ENCODE assay signal across 9 cellular contexts in the genomic region with DNA sequence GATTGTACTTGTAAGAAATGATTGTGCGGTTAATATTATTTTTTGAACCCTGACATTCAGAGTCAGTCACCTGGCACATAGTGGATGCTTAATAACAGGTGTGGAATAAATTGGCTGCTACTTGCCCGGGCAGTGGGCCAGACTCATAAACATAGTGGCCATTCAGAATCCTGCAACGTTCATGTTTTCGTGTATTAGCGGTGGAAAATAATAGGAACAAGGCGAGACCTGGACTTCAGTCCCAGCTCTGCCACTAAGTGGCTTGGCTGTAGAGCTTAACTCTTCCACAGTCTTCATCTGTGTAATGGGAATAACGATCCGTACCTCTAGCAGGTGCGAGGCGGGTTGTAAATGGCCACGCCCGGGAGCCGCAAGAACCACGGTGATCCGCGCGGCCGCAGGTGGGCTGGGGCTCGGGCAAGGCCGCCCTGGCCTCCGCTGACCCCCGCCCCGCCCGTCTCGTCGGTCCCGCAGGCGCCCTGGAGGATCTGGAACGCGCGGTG. TPM values are rescaled to one million over a fixed set of nuclear protein-coding genes. Genes with fewer than 3 reads are reported as not detected.
A peak's percentile ranks its signal among the peaks of the same experiment; 100 is the strongest.
DNase-seq lines count a peak whose midpoint lies in the region; ATAC-seq and TF ChIP-seq lines count a peak whose summit lies in the region.
"Had no signal": no experiment of that assay in that cellular context is flagged by ENCODE, and none has a peak within 500 bp of the region (broad histone marks: within the 10 kb centered on the region; RNA-seq: fewer than 3 reads in every experiment).

No MANE protein-coding gene starts in this region.

- H3K36me3 ChIP-seq in colonic mucosa (no peaks in the 10 kb centered on the region), mucosa of stomach (ENCODE audit: control insufficient read depth, insufficient read depth, low read length) (no peaks in the 10 kb centered on the region)

- no peak for TF ChIP-seq CTCF in colonic mucosa (IDR thresholded peaks at IDR 0.05)

- no peaks in the 10 kb centered on the region for H3K27me3 ChIP-seq in colonic mucosa
- H3K27me3 ChIP-seq in mucosa of stomach (ENCODE audit: control insufficient read depth, insufficient read depth, low read length), result no peaks in the 10 kb centered on the region

- no peak for DNase-seq in activated T-cell treated with anti-CD3 and anti-CD28 coated beads, Interleukin-2, amount 50 U/mL, for 4 hours
- no peak for DNase-seq in activated T-cell treated with anti-CD3 and anti-CD28 coated beads, Interleukin-2, amount 50 U/mL, for 1 hour
- DNase-seq in NCI-H748 treated with DMSO at 0.1 percent for 48 hours (lab: John Stamatoyannopoulos, UW) (peak; percentile 53), colonic mucosa (peak; percentile 45), NCI-H1694 (lab: John Stamatoyannopoulos, UW) (no peak), DMS114 treated with DMSO at 0.1 percent for 48 hours (lab: John Stamatoyannopoulos, UW; ENCODE audit: unreplicated experiment) (no peak)

- peaks cover 26% of the 10 kb centered on the region for H3K4me1 Mint-ChIP-seq in activated T-cell treated with anti-CD3 and anti-CD28 coated beads, Interleukin-2, amount 50 U/mL, for 4 hours (ENCODE audit: low read depth)

- peaks cover 14% of the 10 kb centered on the region for H3K4me1 ChIP-seq in colonic mucosa
- H3K4me1 ChIP-seq in mucosa of stomach (ENCODE audit: control insufficient read depth, insufficient read depth, low read length), result peaks cover 14% of the 10 kb centered on the region

- H3K27ac ChIP-seq in colonic mucosa, result no peak overlapping the region
- H3K27ac ChIP-seq: epithelial cell of prostate had no signal

- H3K4me3 ChIP-seq in colonic mucosa (peak overlapping the region; percentile 77), mucosa of stomach (ENCODE audit: low read length) (peak overlapping the region; percentile 40)

- no peaks in the 10 kb centered on the region for H3K9me3 ChIP-seq in colonic mucosa
- H3K9me3 ChIP-seq in mucosa of stomach (ENCODE audit: control insufficient read depth, low read length), result no peaks in the 10 kb centered on the region

- H3K4me3 Mint-ChIP-seq in activated T-cell treated with anti-CD3 and anti-CD28 coated beads, Interleukin-2, amount 50 U/mL, for 4 hours, result peak overlapping the region; percentile 90

- intact Hi-C loops in colonic mucosa (cut with DNase I), result no loop called here

- ATAC-seq in activated T-cell treated with anti-CD3 and anti-CD28 coated beads, Interleukin-2, amount 50 U/mL, for 4 hours, result no peak
- ATAC-seq in GM21423 (IDR thresholded peaks at IDR 0.05; ENCODE audit: unreplicated experiment), result no peak

- H3K36me3 Mint-ChIP-seq in activated T-cell treated with anti-CD3 and anti-CD28 coated beads, Interleukin-2, amount 50 U/mL, for 4 hours (ENCODE audit: insufficient read depth), result no peaks in the 10 kb centered on the region

- H3K9me3 Mint-ChIP-seq in activated T-cell treated with anti-CD3 and anti-CD28 coated beads, Interleukin-2, amount 50 U/mL, for 4 hours, result no peaks in the 10 kb centered on the region

- no peaks in the 10 kb centered on the region for H3K27me3 Mint-ChIP-seq in activated T-cell treated with anti-CD3 and anti-CD28 coated beads, Interleukin-2, amount 50 U/mL, for 4 hours (ENCODE audit: low read depth)

- H3K9ac ChIP-seq in colonic mucosa (ENCODE audit: low read depth in 2 of 2, low read length in 2 of 2) (peak overlapping the region; percentile 51 to 66), mucosa of stomach (ENCODE audit: low read length) (peak overlapping the region; percentile 63)

RNA-seq across cellular contexts. Expression of a gene that starts 0.8 kb away (rescaled TPM):
- 10 to 100 TPM; 10.1 to 13.8 (median 12.9) TPM for total RNA-seq in activated T-cell treated with anti-CD3 and anti-CD28 coated beads, Interleukin-2, amount 50 U/mL, for 4 hours
- total RNA-seq in colonic mucosa, result 1 to 10 TPM; 3.8 to 9.2 TPM

RNA-seq across cellular contexts. Expression of a gene that starts 3.0 kb away (rescaled TPM):
- 1 to 10 TPM in 2 of 3 donors, under 1 TPM in 1; 0.84 to 1.1 (median 1.1) TPM for total RNA-seq in activated T-cell treated with anti-CD3 and anti-CD28 coated beads, Interleukin-2, amount 50 U/mL, for 4 hours
- under 1 TPM; 0.35 to 0.66 TPM for total RNA-seq in colonic mucosa

RNA-seq across cellular contexts. Expression of a gene that starts 35.5 kb away (rescaled TPM):
- 10 to 100 TPM; 22.5 to 29.7 (median 23.2) TPM for total RNA-seq in activated T-cell treated with anti-CD3 and anti-CD28 coated beads, Interleukin-2, amount 50 U/mL, for 4 hours
- 1 to 10 TPM; 9.3 to 9.5 TPM for total RNA-seq in colonic mucosa

RNA-seq across cellular contexts. Expression of a gene that starts 42.0 kb away (rescaled TPM):
- total RNA-seq in activated T-cell treated with anti-CD3 and anti-CD28 coated beads, Interleukin-2, amount 50 U/mL, for 4 hours, result 100 to 1,000 TPM; 180 to 190 (median 183) TPM
- total RNA-seq in colonic mucosa, result 100 to 1,000 TPM; 151 to 171 TPM

Comparison
In these comparisons a context has a peak if more than half of its experiments do, and no peak if none do; other contexts are left out.
1. DNase-seq: peak in NCI-H748 treated with DMSO at 0.1 percent for 48 hours (single experiment) and colonic mucosa (single experiment); none in activated T-cell treated with anti-CD3 and anti-CD28 coated beads, Interleukin-2, amount 50 U/mL, for 4 hours (single experiment), activated T-cell treated with anti-CD3 and anti-CD28 coated beads, Interleukin-2, amount 50 U/mL, for 1 hour (single experiment), NCI-H1694 (single experiment) and DMS114 treated with DMSO at 0.1 percent for 48 hours (single experiment).